7 cellular contexts compared by ENCODE assay signal in genomic region chr10:45601254-45601930, GRCh38.
A peak's percentile ranks its signal among the peaks of the same experiment; 100 is the strongest.
DNase-seq lines count a peak whose midpoint lies in the region; ATAC-seq and TF ChIP-seq lines count a peak whose summit lies in the region.
"Not testable (repeated sequence)": the region's sequence is repeated elsewhere in the genome, so short reads cannot be mapped to it uniquely, and the experiment has no call there.

No MANE protein-coding gene starts in this region.

- H3K9me3 ChIP-seq in H9 (ENCODE audit: control insufficient read depth, low read depth, low read length); left ventricle myocardium inferior (replicated peaks): not testable (repeated sequence)

- intact Hi-C loops in left ventricle myocardium inferior (cut with micrococcal nuclease), result not testable (repeated sequence)

- H3K4me1 Mint-ChIP-seq in H9; WTC11; activated naive CD8-positive, alpha-beta T cell treated with anti-CD3 and anti-CD28 coated beads for 36 hours; naive B cell; stimulated activated naive CD8-positive, alpha-beta T cell treated with anti-CD3 and anti-CD28 coated beads, Interleukin-15, Interleukin-2, amounts not matched to agents 100 ng/mL and 50 ng/mL, for 24 hours (ENCODE audit: low read depth): not testable (repeated sequence)

- not testable (repeated sequence) for H4K20me1 ChIP-seq in H9 (ENCODE audit: control insufficient read depth, insufficient read depth, insufficient read length)

- H2BK5ac ChIP-seq in H9 (ENCODE audit: insufficient read length, low read length), result not testable (repeated sequence)

- H4K91ac ChIP-seq in H9 (ENCODE audit: insufficient read length, low read depth, low read length), result not testable (repeated sequence)

- not testable (repeated sequence) for H3K9me3 Mint-ChIP-seq in H9; activated naive CD8-positive, alpha-beta T cell treated with anti-CD3 and anti-CD28 coated beads for 36 hours; stimulated activated naive CD8-positive, alpha-beta T cell treated with anti-CD3 and anti-CD28 coated beads, Interleukin-15, Interleukin-2, amounts not matched to agents 100 ng/mL and 50 ng/mL, for 24 hours
- peaks cover 18% of the 10 kb centered on the region for H3K9me3 Mint-ChIP-seq in WTC11
- H3K9me3 Mint-ChIP-seq in naive B cell, result peaks cover 0 to 15% (median 8%) of the 10 kb centered on the region in 7 donors

- not testable (repeated sequence) for H3K36me3 ChIP-seq in left ventricle myocardium inferior

- not testable (repeated sequence) for H3K27ac ChIP-seq in H9 (ENCODE audit: insufficient read length, low read depth, low read length); left ventricle myocardium inferior (replicated peaks)

- not testable (repeated sequence) for H3K56ac ChIP-seq in H9 (ENCODE audit: insufficient read length, low read depth, low read length)

- H2BK120ac ChIP-seq in H9 (ENCODE audit: low read depth, low read length, poor library complexity, severe bottlenecking), result not testable (repeated sequence)

- H3K79me2 ChIP-seq in H9 (ENCODE audit: insufficient read depth, low read length), result not testable (repeated sequence)

- not testable (repeated sequence) for H3K23me2 ChIP-seq in H9 (ENCODE audit: insufficient read length, low read depth, low read length, poor library complexity, severe bottlenecking)

- TF ChIP-seq CTCF in H9 (conservative IDR thresholded peaks at IDR 0.05); WTC11 (IDR thresholded peaks at IDR 0.05); left ventricle myocardium inferior (IDR thresholded peaks at IDR 0.05; ENCODE audit: borderline replicate concordance): not testable (repeated sequence)

- H3K4me3 ChIP-seq in left ventricle myocardium inferior, result peak overlapping the region; percentile 61
- not testable (repeated sequence) for H3K4me3 ChIP-seq in skeletal muscle cell (ENCODE audit: low read depth, low read length)

- not testable (repeated sequence) for H2AK5ac ChIP-seq in H9 (ENCODE audit: insufficient read length, low read length)

- not testable (repeated sequence) for H3K4ac ChIP-seq in H9 (ENCODE audit: low read depth, low read length)

- WGBS in H9 (ENCODE audit: extremely low coverage, insufficient read length, low lambda C conversion rate), result no CpG with 5 or more reads among the region's 16 CpGs

- not testable (repeated sequence) for H4K5ac ChIP-seq in H9 (ENCODE audit: insufficient read length, low read depth, low read length)

- not testable (repeated sequence) for H3K4me2 ChIP-seq in H9 (ENCODE audit: insufficient read depth, insufficient read length, low read length)

- not testable (repeated sequence) for H3K9ac ChIP-seq in H9 (ENCODE audit: extremely low read depth, insufficient read length, low read length)

- H3K18ac ChIP-seq in H9 (ENCODE audit: insufficient read length, low read depth, low read length), result not testable (repeated sequence)

- H3K79me1 ChIP-seq in H9 (ENCODE audit: insufficient read depth, low read depth, low read length, poor library complexity, severe bottlenecking), result not testable (repeated sequence)

- ATAC-seq in WTC11; naive B cell (ENCODE audit: low read depth in 2 of 2): not testable (repeated sequence)

- not testable (repeated sequence) for H3K14ac ChIP-seq in H9 (ENCODE audit: insufficient read depth, low read length)

- H2BK15ac ChIP-seq in H9 (ENCODE audit: low read depth, low read length), result not testable (repeated sequence)

- H3K4me1 ChIP-seq in H9 (ENCODE audit: insufficient read depth, low read length); left ventricle myocardium inferior: not testable (repeated sequence)

- DNase-seq in H9; WTC11 (ENCODE audit: low spot score); activated naive CD8-positive, alpha-beta T cell treated with anti-CD3 and anti-CD28 coated beads for 36 hours; left ventricle myocardium inferior; naive B cell: not testable (repeated sequence)
- DNase-seq in skeletal muscle cell (ENCODE audit: low read depth), result peak; percentile 0

- not testable (repeated sequence) for H2BK20ac ChIP-seq in H9 (ENCODE audit: low read depth, low read length, poor library complexity, severe bottlenecking)

- CTCF ChIA-PET in WTC11 (lab: Charles Lee), result not testable (repeated sequence)

- POLR2A ChIA-PET in WTC11 (lab: Charles Lee), result not testable (repeated sequence)

- not testable (repeated sequence) for H3K23ac ChIP-seq in H9 (ENCODE audit: insufficient read length, low read depth, low read length)

- H3K4me3 Mint-ChIP-seq in H9, WTC11: not testable (repeated sequence)
- peak overlapping the region; percentile 42 for H3K4me3 Mint-ChIP-seq in activated naive CD8-positive, alpha-beta T cell treated with anti-CD3 and anti-CD28 coated beads for 36 hours
- peak overlapping the region in 7 of 8 donors; percentile 43 to 65 (median 60) for H3K4me3 Mint-ChIP-seq in naive B cell
- peak overlapping the region; percentile 6 for H3K4me3 Mint-ChIP-seq in stimulated activated naive CD8-positive, alpha-beta T cell treated with anti-CD3 and anti-CD28 coated beads, Interleukin-15, Interleukin-2, amounts not matched to agents 100 ng/mL and 50 ng/mL, for 24 hours

- not testable (repeated sequence) for H4K8ac ChIP-seq in H9 (replicated peaks; ENCODE audit: insufficient read length, low read depth, low read length)

- not testable (repeated sequence) for H3K36me3 Mint-ChIP-seq in H9 (ENCODE audit: insufficient read depth in 1 of 3, low read depth in 3 of 3); WTC11; activated naive CD8-positive, alpha-beta T cell treated with anti-CD3 and anti-CD28 coated beads for 36 hours; naive B cell; stimulated activated naive CD8-positive, alpha-beta T cell treated with anti-CD3 and anti-CD28 coated beads, Interleukin-15, Interleukin-2, amounts not matched to agents 100 ng/mL and 50 ng/mL, for 24 hours (ENCODE audit: low read depth)

- peak overlapping the region; percentile 47 to 96 (median 77); a peak in 4 of 7 replicates for H3K27ac Mint-ChIP-seq in H9
- peak overlapping the region; percentile 49; the same call in 1 of the 2 replicates for H3K27ac Mint-ChIP-seq in WTC11
- not testable (repeated sequence) for H3K27ac Mint-ChIP-seq in activated naive CD8-positive, alpha-beta T cell treated with anti-CD3 and anti-CD28 coated beads for 36 hours; naive B cell; stimulated activated naive CD8-positive, alpha-beta T cell treated with anti-CD3 and anti-CD28 coated beads, Interleukin-15, Interleukin-2, amounts not matched to agents 100 ng/mL and 50 ng/mL, for 24 hours

- not testable (repeated sequence) for H2AFZ ChIP-seq in H9 (ENCODE audit: low read length)

- H3T11ph ChIP-seq in H9 (ENCODE audit: low read length), result not testable (repeated sequence)

- not testable (repeated sequence) for H2BK12ac ChIP-seq in H9 (ENCODE audit: insufficient read length, low read depth, low read length)

- not testable (repeated sequence) for H3K27me3 Mint-ChIP-seq in H9 (ENCODE audit: low read depth)
- H3K27me3 Mint-ChIP-seq in WTC11 (ENCODE audit: low read depth) (peaks cover 19% of the 10 kb centered on the region), naive B cell (peaks cover 26 to 39% (median 38%) of the 10 kb centered on the region in 3 donors)
- peaks cover 23% of the 10 kb centered on the region for H3K27me3 Mint-ChIP-seq in activated naive CD8-positive, alpha-beta T cell treated with anti-CD3 and anti-CD28 coated beads for 36 hours
- H3K27me3 Mint-ChIP-seq in stimulated activated naive CD8-positive, alpha-beta T cell treated with anti-CD3 and anti-CD28 coated beads, Interleukin-15, Interleukin-2, amounts not matched to agents 100 ng/mL and 50 ng/mL, for 24 hours, result peaks cover 20% of the 10 kb centered on the region

- not testable (repeated sequence) for H3K27me3 ChIP-seq in H9 (ENCODE audit: insufficient read depth, low read length); left ventricle myocardium inferior (ENCODE audit: low read depth)
